ENCODE assay signal across 20 cellular contexts in genomic region chr21:15006594-15007230, GRCh38. TPM values are rescaled to one million over a fixed set of nuclear protein-coding genes. Genes with fewer than 3 reads are reported as not detected.
DNase-seq lines count a peak whose midpoint lies in the region; ATAC-seq and TF ChIP-seq lines count a peak whose summit lies in the region.
"Had no signal": no experiment of that assay in that cellular context is flagged by ENCODE, and none has a peak within 500 bp of the region (broad histone marks: within the 10 kb centered on the region; RNA-seq: fewer than 3 reads in every experiment).

No MANE protein-coding gene starts in this region.

- H3K9me3 Mint-ChIP-seq in Calu3 (ENCODE audit: low read depth, unreplicated experiment) (peaks cover 2% of the 10 kb centered on the region), nephron progenitor cell (peaks cover 10% of the 10 kb centered on the region)
- H3K9me3 Mint-ChIP-seq: activated CD4-positive, alpha-beta T cell treated with anti-CD3 and anti-CD28 coated beads, Interleukin-2, amount 10 ng/mL, durations not matched to agents 7 days and 5 days; natural killer cell treated with Interleukin-12 subunit alpha and Interleukin-12 subunit beta and Interleukin-15 and Interleukin-18, amount 100 ng/mL, for 72 hours had no signal

- no peak for TF ChIP-seq POLR2A in breast epithelium (IDR thresholded peaks at IDR 0.05)

- H3K36me3 ChIP-seq in BLaER1 (peaks cover 95% of the 10 kb centered on the region), brain microvascular endothelial cell (replicated peaks) (peaks cover 3% of the 10 kb centered on the region), breast epithelium (no peaks in the 10 kb centered on the region)
- H3K36me3 ChIP-seq: colonic mucosa, right atrium auricular region had no signal

- DNase-seq in Calu3 (no peak), brain microvascular endothelial cell (no peak), nephron progenitor cell (no peak), sciatic nerve (ENCODE audit: low spot score) (no peak), breast epithelium (ENCODE audit: low spot score in 2 of 2) (no peak), Kasumi-1 (lab: John Stamatoyannopoulos, UW) (no peak)
- DNase-seq: activated CD4-positive, alpha-beta T cell treated with anti-CD3 and anti-CD28 coated beads, Interleukin-2, amount 10 ng/mL, durations not matched to agents 7 days and 5 days; colonic mucosa; DMS79; MM.1S; NCI-H187 treated with DMSO at 0.1 percent for 48 hours; NCI-H510A treated with DMSO at 0.1 percent for 48 hours; OCI-M1 had no signal

- no peaks in the 10 kb centered on the region for H3K27me3 Mint-ChIP-seq in Calu3 (ENCODE audit: unreplicated experiment)
- H3K27me3 Mint-ChIP-seq in nephron progenitor cell (ENCODE audit: low read depth, poor library complexity), result no peaks in the 10 kb centered on the region
- H3K27me3 Mint-ChIP-seq: activated CD4-positive, alpha-beta T cell treated with anti-CD3 and anti-CD28 coated beads, Interleukin-2, amount 10 ng/mL, durations not matched to agents 7 days and 5 days; B cell; natural killer cell treated with Interleukin-12 subunit alpha and Interleukin-12 subunit beta and Interleukin-15 and Interleukin-18, amount 100 ng/mL, for 72 hours had no signal

- H3K9ac ChIP-seq in BLaER1, result no peak overlapping the region

- no TSS peak for BruUV-seq in Calu3 (replicated peaks; lab: Mats Ljungman, UMichigan)

- H3K4me1 ChIP-seq in BLaER1, result peaks cover 73% of the 10 kb centered on the region
- H3K4me1 ChIP-seq in breast epithelium, result peaks cover under 1 to 5% of the 10 kb centered on the region in 2 donors

- H3K4me2 ChIP-seq in BLaER1, result peak overlapping the region; percentile 50

- H3K27me3 ChIP-seq in BLaER1, result no peaks in the 10 kb centered on the region
- H3K27me3 ChIP-seq in brain microvascular endothelial cell (replicated peaks), result no peaks in the 10 kb centered on the region
- no peaks in the 10 kb centered on the region for H3K27me3 ChIP-seq in breast epithelium
- H3K27me3 ChIP-seq: colonic mucosa, right atrium auricular region had no signal

- CTCF ChIA-PET in Calu3 (lab: Charles Lee), result interaction anchor here (1.2 kb wide), 1 partner anchor 546 kb away, joined by 3 read pairs; no protein-coding TSS in a partner anchor

- no peak overlapping the region for H3K4me3 Mint-ChIP-seq in Calu3 (ENCODE audit: low read depth, unreplicated experiment)
- no peak overlapping the region for H3K4me3 Mint-ChIP-seq in nephron progenitor cell
- H3K4me3 Mint-ChIP-seq: activated CD4-positive, alpha-beta T cell treated with anti-CD3 and anti-CD28 coated beads, Interleukin-2, amount 10 ng/mL, durations not matched to agents 7 days and 5 days; B cell; natural killer cell treated with Interleukin-12 subunit alpha and Interleukin-12 subunit beta and Interleukin-15 and Interleukin-18, amount 100 ng/mL, for 72 hours had no signal

- H3K27ac Mint-ChIP-seq in Calu3 (ENCODE audit: unreplicated experiment) (peak overlapping the region; percentile 67), nephron progenitor cell (peak overlapping the region; percentile 13)
- H3K27ac Mint-ChIP-seq: B cell; natural killer cell treated with Interleukin-12 subunit alpha and Interleukin-12 subunit beta and Interleukin-15 and Interleukin-18, amount 100 ng/mL, for 72 hours had no signal

- no peak overlapping the region for H3K4me3 ChIP-seq in BLaER1
- no peak overlapping the region for H3K4me3 ChIP-seq in brain microvascular endothelial cell (ENCODE audit: low read depth, low read length)
- H3K4me3 ChIP-seq in breast epithelium, result no peak overlapping the region
- H3K4me3 ChIP-seq: colonic mucosa, lung, right atrium auricular region, SK-N-MC had no signal

- H4K20me1 ChIP-seq in BLaER1, result peaks cover 100% of the 10 kb centered on the region

- peaks cover 44% of the 10 kb centered on the region for H3K4me1 Mint-ChIP-seq in Calu3 (ENCODE audit: low read depth, unreplicated experiment)
- H3K4me1 Mint-ChIP-seq in nephron progenitor cell, result peaks cover 75% of the 10 kb centered on the region

- intact Hi-C loops in Calu3 (cut with micrococcal nuclease; ENCODE audit: unreplicated experiment) (no loop called here), sciatic nerve (cut with DNase I) (no loop called here), breast epithelium (cut with DNase I; ENCODE audit: low total_unique reads) (no loop called here)

- in situ Hi-C loops in brain microvascular endothelial cell (cut with HindIII; ENCODE audit: low pct_ligation_motif_present, low sequenced_read_pairs), result no loop called here

- H3K36me3 Mint-ChIP-seq in Calu3 (ENCODE audit: insufficient read depth, unreplicated experiment) (peaks cover 43% of the 10 kb centered on the region), nephron progenitor cell (ENCODE audit: low read depth) (peaks cover 70% of the 10 kb centered on the region)
- H3K36me3 Mint-ChIP-seq: natural killer cell treated with Interleukin-12 subunit alpha and Interleukin-12 subunit beta and Interleukin-15 and Interleukin-18, amount 100 ng/mL, for 72 hours had no signal

- ATAC-seq in sciatic nerve (no peak), HG03378 (IDR thresholded peaks at IDR 0.05; ENCODE audit: unreplicated experiment) (no peak)
- ATAC-seq: natural killer cell treated with Interleukin-12 subunit alpha and Interleukin-12 subunit beta and Interleukin-15 and Interleukin-18, amount 100 ng/mL, for 72 hours had no signal

- H3K9me3 ChIP-seq in BLaER1 (no peaks in the 10 kb centered on the region), breast epithelium (no peaks in the 10 kb centered on the region)
- H3K9me3 ChIP-seq: colonic mucosa, right atrium auricular region had no signal

- TF ChIP-seq CTCF in Calu3 (IDR thresholded peaks at IDR 0.05; ENCODE audit: unreplicated experiment) (no peak), brain microvascular endothelial cell (IDR thresholded peaks at IDR 0.05; ENCODE audit: low read depth, low read length, missing control alignments) (no peak), nephron progenitor cell (IDR thresholded peaks at IDR 0.05) (no peak), breast epithelium (IDR thresholded peaks at IDR 0.05) (no peak)

- H3K27ac ChIP-seq in BLaER1 (no peak overlapping the region), brain microvascular endothelial cell (peak overlapping the region; percentile 65), breast epithelium (no peak overlapping the region)
- H3K27ac ChIP-seq: colonic mucosa, SK-N-MC had no signal

RNA-seq across cellular contexts. Expression of gene NRIP1, which starts 58.1 kb away (rescaled TPM):
- 58.7 TPM in 2 replicates for total RNA-seq in Calu3 (2022)
- total RNA-seq in sciatic nerve, result 59.6 TPM
- 100 to 1,000 TPM in 2 of 3 donors, 10 to 100 TPM in 1; 82.0 to 121 (median 105) TPM for total RNA-seq in breast epithelium
